Comparison of ENCODE assay signal across 9 cellular contexts in the genomic region with DNA sequence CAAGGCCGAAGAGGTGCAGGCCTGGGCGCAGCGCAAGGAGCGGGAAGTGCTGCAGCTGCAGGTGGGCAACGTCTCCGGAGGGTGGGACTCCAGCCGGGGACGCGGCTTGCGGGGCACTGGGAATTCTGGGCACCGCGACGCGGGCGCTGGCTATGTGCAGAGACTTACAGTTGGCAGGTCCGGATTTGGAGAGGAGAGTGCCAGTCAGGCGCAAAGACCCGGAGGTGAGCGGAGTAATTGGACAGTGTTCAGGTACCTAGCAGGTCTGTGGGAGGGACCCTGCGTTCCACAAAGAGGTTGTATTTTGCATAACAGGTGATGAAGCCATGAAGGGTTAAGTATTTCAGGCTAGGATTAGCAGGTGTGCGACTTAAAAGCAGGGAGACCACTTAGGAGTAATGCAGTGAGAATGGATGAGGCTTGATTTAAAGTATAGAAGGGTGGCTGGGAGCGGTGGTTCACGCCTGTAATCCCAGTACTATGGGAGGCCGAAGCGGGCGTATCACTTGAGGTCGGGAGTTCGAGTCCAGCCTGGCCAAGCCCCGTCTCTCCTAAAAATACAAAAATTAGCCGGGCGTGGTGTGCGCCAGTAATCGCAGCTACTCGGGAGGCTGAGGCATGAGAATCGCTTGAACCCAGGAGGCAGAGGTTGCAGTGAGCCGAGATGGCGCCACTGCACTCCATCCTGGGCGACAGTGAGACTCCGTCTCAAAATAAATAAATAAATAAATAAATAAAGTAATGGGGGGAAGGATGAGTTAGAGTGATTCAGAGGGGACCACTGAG. TPM values are rescaled to one million over a fixed set of nuclear protein-coding genes. Genes with fewer than 3 reads are reported as not detected.
A peak's percentile ranks its signal among the peaks of the same experiment; 100 is the strongest.
DNase-seq lines count a peak whose midpoint lies in the region; ATAC-seq, FAIRE-seq and TF ChIP-seq lines count a peak whose summit lies in the region.
"Had no signal": no experiment of that assay in that cellular context is flagged by ENCODE, and none has a peak within 500 bp of the region (broad histone marks: within the 10 kb centered on the region; RNA-seq: fewer than 3 reads in every experiment).

No MANE protein-coding gene starts in this region.

- POLR2A ChIA-PET in AG04450 (lab: Yijun Ruan, JAX), result interaction anchor here (0.5 kb wide), 1 partner anchor 20 kb away, joined by 3 read pairs; no protein-coding TSS in a partner anchor

- 43 to 46% methylated on average over 39 of the region's 39 CpGs for whole genome bisulfite sequencing in lung, 2 donors

- FAIRE-seq in bronchial epithelial cell (lab: Jason Lieb, UNC), result peak; percentile 70

- H3K9me3 Mint-ChIP-seq in GM23338, result no peaks in the 10 kb centered on the region

- peak overlapping the region; percentile 96 for H3K4me2 ChIP-seq in GM23338

- peaks cover 18% of the 10 kb centered on the region; the same call in 1 of the 2 replicates for H3K36me3 ChIP-seq in GM23338 (ENCODE audit: insufficient read depth)
- H3K36me3 ChIP-seq in bronchial epithelial cell (ENCODE audit: control insufficient read depth, insufficient read depth, low read length), result peaks cover 12% of the 10 kb centered on the region
- peaks cover 10 to 19% of the 10 kb centered on the region in 2 donors for H3K36me3 ChIP-seq in lung (ENCODE audit: control insufficient read depth in 2 of 2, insufficient read depth in 2 of 2, low read length in 2 of 2)
- H3K36me3 ChIP-seq in upper lobe of right lung, result peaks cover 30% of the 10 kb centered on the region

- H3K9me3 ChIP-seq in AG04450 (ENCODE audit: control insufficient read depth, insufficient read depth, low read length) (no peaks in the 10 kb centered on the region; the same call in 1 of the 2 replicates), lung (ENCODE audit: control insufficient read depth in 2 of 2, insufficient read depth in 1 of 2, low read length in 1 of 2) (no peaks in the 10 kb centered on the region), upper lobe of right lung (no peaks in the 10 kb centered on the region)

- H3F3A ChIP-seq in GM23338 (replicated peaks; ENCODE audit: low read depth), result peaks cover 11% of the 10 kb centered on the region; the same call in 1 of the 2 replicates

- H3K27me3 Mint-ChIP-seq in GM23338 (ENCODE audit: insufficient read depth, low read depth, poor library complexity), result peaks cover 14% of the 10 kb centered on the region

- H3K79me2 ChIP-seq in GM23338 (replicated peaks; ENCODE audit: insufficient read depth), result peaks cover 11% of the 10 kb centered on the region

- peaks cover 4% of the 10 kb centered on the region; the same call in 1 of the 2 replicates for H3K9me2 ChIP-seq in GM23338 (ENCODE audit: insufficient read depth)

- CTCF ChIA-PET in AG04450 (lab: Charles Lee), result no interaction called here

- H2AFZ ChIP-seq in GM23338, result peak overlapping the region; percentile 83; the same call in 1 of the 2 replicates

- H3K27ac Mint-ChIP-seq in GM23338, result peak overlapping the region; percentile 61; the same call in 1 of the 2 replicates

- H4K20me1 ChIP-seq in GM23338 (replicated peaks; ENCODE audit: insufficient read depth), result peaks cover 10% of the 10 kb centered on the region

- H3K4me1 ChIP-seq in GM23338 (ENCODE audit: insufficient read depth), result peaks cover 18% of the 10 kb centered on the region
- H3K4me1 ChIP-seq in lung (ENCODE audit: control insufficient read depth in 2 of 2, insufficient read depth in 2 of 2, low read length in 2 of 2), result peaks cover 0 to 9% of the 10 kb centered on the region in 2 donors
- H3K4me1 ChIP-seq in upper lobe of right lung, result peaks cover 12% of the 10 kb centered on the region

- ATAC-seq in GM23338 (peak; percentile 25), lung (ENCODE audit: insufficient read depth, low FRiP score) (no peak), upper lobe of right lung (peak; percentile 1), sciatic nerve (no peak)

- peaks cover 40% of the 10 kb centered on the region for H3K36me3 Mint-ChIP-seq in GM23338 (ENCODE audit: low read depth)

- TF ChIP-seq CTCF in AG04450 (IDR thresholded peaks at IDR 0.05; ENCODE audit: low read depth, low read length), result no peak
- no peak for TF ChIP-seq CTCF in GM23338 (conservative IDR thresholded peaks at IDR 0.05; ENCODE audit: low read depth in 2 of 2)
- TF ChIP-seq CTCF in bronchial epithelial cell (IDR thresholded peaks at IDR 0.05; ENCODE audit: insufficient read depth, low read length, severe bottlenecking), result no peak
- no peak for TF ChIP-seq CTCF in lung (IDR thresholded peaks at IDR 0.05; ENCODE audit: control extremely low read depth, extremely low read depth)
- no peak for TF ChIP-seq CTCF in upper lobe of right lung (IDR thresholded peaks at IDR 0.05)

- intact Hi-C loops in upper lobe of right lung (cut with DNase I), result no loop called here
- intact Hi-C loops in sciatic nerve (cut with DNase I), result no loop called here

- no peak for DNase-seq in AG04450 (ENCODE audit: low read depth, low spot score)
- peak; percentile 73 for DNase-seq in GM23338 (ENCODE audit: low spot score)
- peak; percentile 94 for DNase-seq in NCI-H526 treated with DMSO at 0.1 percent for 48 hours (lab: John Stamatoyannopoulos, UW)
- peak; percentile 68 for DNase-seq in bronchial epithelial cell (ENCODE audit: low read depth)
- DNase-seq in lung (ENCODE audit: low spot score), result peak; percentile 41
- no peak for DNase-seq in upper lobe of right lung
- DNase-seq in sciatic nerve (ENCODE audit: low spot score), result no peak
- DNase-seq in GM03348 (ENCODE audit: low spot score), result no peak

- peak overlapping the region; percentile 81 for H3K4me3 ChIP-seq in AG04450 (ENCODE audit: low read depth, low read length)
- peak overlapping the region; percentile 94 for H3K4me3 ChIP-seq in GM23338
- H3K4me3 ChIP-seq in bronchial epithelial cell (ENCODE audit: low read depth, low read length), result peak overlapping the region; percentile 75
- peak overlapping the region; percentile 64 for H3K4me3 ChIP-seq in lung
- H3K4me3 ChIP-seq in upper lobe of right lung, result peak overlapping the region; percentile 90

- H3K27me3 ChIP-seq in AG04450 (ENCODE audit: control insufficient read depth, insufficient read depth, low read length) (no peaks in the 10 kb centered on the region), GM23338 (ENCODE audit: insufficient read depth) (no peaks in the 10 kb centered on the region), bronchial epithelial cell (ENCODE audit: control insufficient read depth, insufficient read depth, low read length) (no peaks in the 10 kb centered on the region), lung (ENCODE audit: control insufficient read depth, insufficient read depth) (no peaks in the 10 kb centered on the region), upper lobe of right lung (no peaks in the 10 kb centered on the region)

- H3K4me1 Mint-ChIP-seq in GM23338, result peaks cover 19% of the 10 kb centered on the region

- H3K27ac ChIP-seq in AG04450 (ENCODE audit: low read depth, low read length), result no peak overlapping the region
- no peak overlapping the region for H3K27ac ChIP-seq in GM23338 (ENCODE audit: low read depth)
- peak overlapping the region; percentile 95 to 98 for H3K27ac ChIP-seq in lung (ENCODE audit: low read depth in 1 of 2, low read length in 1 of 2)
- peak overlapping the region; percentile 90 for H3K27ac ChIP-seq in upper lobe of right lung

- H3K4me3 Mint-ChIP-seq in GM23338, result peak overlapping the region; percentile 85

TF ChIP-seq in GM23338, 12 proteins besides CTCF, POLR2A, EP300 and RAD21 (continues in another document):
- TF ChIP-seq NANOG (IDR thresholded peaks at IDR 0.05; ENCODE audit: borderline replicate concordance), result no peak
- no peak for TF ChIP-seq POLR2AphosphoS5 (IDR thresholded peaks at IDR 0.05; ENCODE audit: low read depth)

RNA-seq across cellular contexts. Expression of gene MRPS26, which starts 1.0 kb away (rescaled TPM):
- polyA plus RNA-seq in AG04450 (2011; rRNA removed), result 22.8 and 27.2 TPM in 2 replicates
- 9.1 and 12.0 TPM in 2 replicates for polyA minus RNA-seq in AG04450 (2011; rRNA and poly(A)+ RNA removed)
- 103 and 105 TPM in 2 replicates for total RNA-seq in GM23338 (2014; rRNA removed; shearing (Covaris generic))
- 154 and 158 TPM in 2 replicates for polyA plus RNA-seq in GM23338 (2016; fragmentation: Nextera tagmentation; extraction: Ambion mirVana)
- 68.0 and 69.5 TPM in 2 replicates for total RNA-seq in bronchial epithelial cell
- 10 to 100 TPM; 29.8 to 47.1 TPM for total RNA-seq in lung
- 10 to 100 TPM; 67.5 to 67.8 TPM for polyA plus RNA-seq in lung
- total RNA-seq in upper lobe of right lung, result 32.0 TPM
- total RNA-seq in sciatic nerve, result 29.6 TPM

RNA-seq across cellular contexts. Expression of gene GNRH2, which starts 3.4 kb away (rescaled TPM):
- polyA plus RNA-seq in AG04450 (2011; rRNA removed) (not detected in 2 replicates), GM23338 (2016; fragmentation: Nextera tagmentation; extraction: Ambion mirVana) (not detected in 2 replicates), lung (under 1 TPM; 0.14 to 0.16 TPM)
- polyA minus RNA-seq in AG04450 (2011; rRNA and poly(A)+ RNA removed), result 0.61 TPM in 1 of 2 replicates, not detected in the other
- total RNA-seq in GM23338 (2014; rRNA removed; shearing (Covaris generic)), result not detected in 2 replicates
- total RNA-seq in bronchial epithelial cell (0.13 and 0.53 TPM in 2 replicates), lung (under 1 TPM in 1 of 2 donors, not detected in 1; 0.46 TPM), upper lobe of right lung (not detected), sciatic nerve (not detected)
- total RNA-seq: glomerular endothelial cell had no signal

RNA-seq across cellular contexts. Expression of gene OXT, which starts 24.6 kb away (rescaled TPM):
- not detected in 2 replicates for polyA plus RNA-seq in AG04450 (2011; rRNA removed)
- polyA minus RNA-seq in AG04450 (2011; rRNA and poly(A)+ RNA removed), result not detected in 2 replicates
- total RNA-seq in GM23338 (2014; rRNA removed; shearing (Covaris generic)), result not detected in 2 replicates
- polyA plus RNA-seq in GM23338 (2016; fragmentation: Nextera tagmentation; extraction: Ambion mirVana), result 1.5 and 3.5 TPM in 2 replicates
- total RNA-seq in bronchial epithelial cell, result not detected in 2 replicates
- total RNA-seq in lung, result not detected
- polyA plus RNA-seq in lung, result not detected
- total RNA-seq in upper lobe of right lung, result not detected
- not detected for total RNA-seq in sciatic nerve
- total RNA-seq: glomerular endothelial cell had no signal

RNA-seq across cellular contexts. Expression of gene AVP, which starts 37.7 kb away (rescaled TPM):
- polyA plus RNA-seq in AG04450 (2011; rRNA removed), result not detected in 2 replicates
- polyA minus RNA-seq in AG04450 (2011; rRNA and poly(A)+ RNA removed), result not detected in 2 replicates
- total RNA-seq in GM23338 (2014; rRNA removed; shearing (Covaris generic)), result not detected in 2 replicates
- polyA plus RNA-seq in GM23338 (2016; fragmentation: Nextera tagmentation; extraction: Ambion mirVana), result 0.60 and 1.4 TPM in 2 replicates
- total RNA-seq in bronchial epithelial cell, result not detected in 2 replicates
- not detected for total RNA-seq in lung
- not detected for polyA plus RNA-seq in lung
- not detected for total RNA-seq in upper lobe of right lung
- total RNA-seq in sciatic nerve, result not detected
- total RNA-seq: glomerular endothelial cell had no signal

Comparison
In these comparisons a context has a peak if more than half of its experiments do, and no peak if none do; other contexts are left out.
1. DNase-seq: peak in GM23338 (single experiment), NCI-H526 treated with DMSO at 0.1 percent for 48 hours (single experiment), bronchial epithelial cell (single experiment) and lung (single experiment); none in AG04450 (single experiment), upper lobe of right lung (single experiment), sciatic nerve (single experiment) and GM03348 (single experiment).
2. H3K27ac ChIP-seq: peak in lung (2 of 2) and upper lobe of right lung (single experiment); none in AG04450 (single experiment) and GM23338 (single experiment).
3. ATAC-seq: peak in GM23338 (single experiment) and upper lobe of right lung (single experiment); none in lung (single experiment) and sciatic nerve (single experiment).
4. Peak in every context shown above with its lines, with median percentiles within 50 percentile points of each other: H3K4me3 ChIP-seq.